ENCODE assay signal across 26 cellular contexts in the genomic region with DNA sequence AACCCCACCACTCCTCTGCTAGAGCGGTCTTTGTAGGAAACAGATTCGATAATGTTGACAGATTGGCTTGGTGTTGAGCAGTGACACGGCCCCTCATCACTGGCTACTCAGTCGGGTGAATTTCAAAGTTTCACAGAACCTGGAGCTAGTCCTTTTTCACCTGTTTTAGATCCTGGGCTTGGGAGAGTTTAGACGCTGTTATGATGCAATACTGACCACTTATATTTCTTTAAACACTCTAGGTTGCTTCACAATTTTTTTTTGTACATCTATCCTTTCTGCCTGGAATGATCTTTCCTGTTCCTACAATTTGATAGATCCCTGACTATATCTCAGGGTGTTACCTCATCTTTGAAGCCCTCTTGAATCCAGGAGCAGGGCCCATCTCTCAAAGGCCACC.
"Had no signal": no experiment of that assay in that cellular context is flagged by ENCODE, and none has a peak within 500 bp of the region (broad histone marks: within the 10 kb centered on the region; RNA-seq: fewer than 3 reads in every experiment).

No MANE protein-coding gene starts in this region.

- H2AFZ ChIP-seq: neural progenitor cell, parathyroid adenoma had no signal

- H3K4me3 ChIP-seq: neural progenitor cell, ovary, psoas muscle, skin epidermis, smooth muscle cell, spleen, stomach, thoracic aorta, thyroid gland, tibial nerve, upper lobe of right lung, uterus had no signal

- DNase-seq: naive thymus-derived CD4-positive, alpha-beta T cell; natural killer cell; occipital lobe; ovary; posterior cingulate gyrus; psoas muscle; right cardiac atrium; spleen; stimulated activated CD4-positive, alpha-beta T cell treated with anti-CD3 and anti-CD28 coated beads, Interleukin-12 subunit alpha, Interleukin-12 subunit beta, amount 100 ng/mL, for 4 hours; stimulated activated CD4-positive, alpha-beta T cell treated with anti-CD3 and anti-CD28 coated beads, Interleukin-1b, Interleukin-23, amount 100 ng/mL, for 48 hours; stimulated activated CD4-positive, alpha-beta T cell treated with anti-CD3 and anti-CD28 coated beads, Interleukin-4, amount 100 ng/mL, for 1 hour; stimulated activated CD4-positive, alpha-beta T cell treated with anti-CD3 and anti-CD28 coated beads, Interleukin-4, amount 100 ng/mL, for 4 hours; stimulated activated naive B cell treated with anti-CD40 and anti-IgM and Interleukin-4, amounts not matched to agents 10 μg/mL and 1 μg/mL and 100 μg/mL, for 72 hours; stimulated activated naive CD4-positive, alpha-beta T cell treated with Interleukin-2 at 50 U/mL for 16 hours; stomach; thyroid gland; upper lobe of right lung; uterus had no signal

- H3K27me3 ChIP-seq: neural progenitor cell, ovary, spleen, thyroid gland, tibial nerve, upper lobe of right lung, uterus had no signal

- H3K4me1 ChIP-seq: parathyroid adenoma, psoas muscle, spleen, stomach, thyroid gland, tibial nerve, upper lobe of right lung, uterus had no signal

- H3K4me2 ChIP-seq: neural progenitor cell, smooth muscle cell had no signal

- H3K9ac ChIP-seq: neural progenitor cell, parathyroid adenoma had no signal

- ATAC-seq: naive thymus-derived CD4-positive, alpha-beta T cell; natural killer cell; psoas muscle; right cardiac atrium; sciatic nerve; stimulated activated effector memory CD8-positive, alpha-beta T cell treated with anti-CD3 and anti-CD28 coated beads, Interleukin-12 subunit alpha, Interleukin-12 subunit beta, amount 100 ng/mL, for 72 hours; stimulated activated naive B cell treated with anti-CD40 and anti-IgM and Interleukin-4, amounts not matched to agents 10 μg/mL and 1 μg/mL and 100 μg/mL, for 72 hours; upper lobe of right lung had no signal

- H3K36me3 ChIP-seq: neural progenitor cell, ovary, spleen, stomach, thoracic aorta, thyroid gland, tibial nerve, upper lobe of right lung, uterus had no signal

- H3K79me2 ChIP-seq: parathyroid adenoma had no signal

- H3K27ac ChIP-seq: neural progenitor cell, ovary, parathyroid adenoma, psoas muscle, skin epidermis, spleen, stomach, thoracic aorta, thyroid gland, tibial nerve, upper lobe of right lung, uterus had no signal

- H3K9me3 ChIP-seq: ovary, psoas muscle, thoracic aorta, thyroid gland, upper lobe of right lung, uterus had no signal
